Comparison of ENCODE assay signal across 8 cellular contexts in genomic region chr10:101570764-101571572, GRCh38. TPM values are rescaled to one million over a fixed set of nuclear protein-coding genes. Genes with fewer than 3 reads are reported as not detected.
A peak's percentile ranks its signal among the peaks of the same experiment; 100 is the strongest.
DNase-seq lines count a peak whose midpoint lies in the region; ATAC-seq and TF ChIP-seq lines count a peak whose summit lies in the region.

No MANE protein-coding gene starts in this region.

- DNase-seq in CD1c-positive myeloid dendritic cell (ENCODE audit: extremely low spot score) (peak; percentile 21), mammary epithelial cell (peak; percentile 11), medulla oblongata (ENCODE audit: extremely low spot score) (peak; percentile 31), NCI-H524 (lab: John Stamatoyannopoulos, UW) (no peak)
- no peak for DNase-seq in activated CD4-positive, alpha-beta T cell treated with anti-CD3 and anti-CD28 coated beads for 48 hours
- no peak for DNase-seq in activated CD8-positive, alpha-beta memory T cell treated with anti-CD3 and anti-CD28 coated beads, Interleukin-2, amount 50 U/mL, for 48 hours

- dilution Hi-C loops in mammary epithelial cell (cut with HindIII; ENCODE audit: low sequenced_read_pairs) = no loop called here

- H3K36me3 ChIP-seq in mammary epithelial cell (ENCODE audit: insufficient read depth, low read length) = no peaks in the 10 kb centered on the region

- H3K4me3 ChIP-seq in mammary epithelial cell (replicated peaks in 1 of 3; ENCODE audit: insufficient read depth in 1 of 3, low read depth in 2 of 3, low read length in 3 of 3) = peak overlapping the region; percentile 34 to 80 (median 72)

- H4K20me1 ChIP-seq in mammary epithelial cell (ENCODE audit: insufficient read depth, low read length) = no peaks in the 10 kb centered on the region

- H3K9me3 ChIP-seq in mammary epithelial cell (replicated peaks; ENCODE audit: insufficient read depth, low read length) = no peaks in the 10 kb centered on the region

- no peak overlapping the region for H3K27ac ChIP-seq in mammary epithelial cell (ENCODE audit: insufficient read depth, low read depth, low read length)

- H3K9me3 Mint-ChIP-seq in IgD-negative memory B cell = no peaks in the 10 kb centered on the region

- no peaks in the 10 kb centered on the region for H3K79me2 ChIP-seq in mammary epithelial cell (ENCODE audit: insufficient read depth, low read length)

- peaks cover 0 to 9% (median 6%) of the 10 kb centered on the region in 3 donors for H3K4me1 Mint-ChIP-seq in IgD-negative memory B cell

- H3K27me3 Mint-ChIP-seq in IgD-negative memory B cell = peaks cover 25% of the 10 kb centered on the region

- H2AFZ ChIP-seq in mammary epithelial cell (ENCODE audit: low read depth, low read length) = peak overlapping the region; percentile 96

- H3K27ac Mint-ChIP-seq in IgD-negative memory B cell = peak overlapping the region in 2 of 3 donors; percentile 31 to 73

- CTCF ChIA-PET in mammary epithelial cell (lab: Charles Lee; ENCODE audit: low non-redundant PET) = interaction anchor here (0.5 to 0.9 kb wide), 8 partner anchors 102 to 525 kb away, joined by 3 to 19 read pairs (median 4); no protein-coding TSS in a partner anchor

- intact Hi-C loops in mammary epithelial cell (cut with micrococcal nuclease) = loop anchor here (1.0 to 5.0 kb wide), 7 partner anchors 35 to 509 kb away; partner anchors contain the start of gene KAZALD1

- peaks cover 2% of the 10 kb centered on the region for H3K36me3 Mint-ChIP-seq in IgD-negative memory B cell

- in situ Hi-C loops in mammary epithelial cell (cut with MboI; ENCODE audit: low sequenced_read_pairs in 2 of 2) = loop anchor here (5.0 kb wide), 2 partner anchors 269 to 354 kb away; no protein-coding TSS in a partner anchor

- H3K9ac ChIP-seq in mammary epithelial cell (ENCODE audit: insufficient read depth, low read length) = no peak overlapping the region

- H3K4me1 ChIP-seq in mammary epithelial cell (ENCODE audit: insufficient read depth, low read length) = peaks cover 19% of the 10 kb centered on the region

- H3K4me3 Mint-ChIP-seq in IgD-negative memory B cell = peak overlapping the region; percentile 37 to 91 (median 84)

- H3K27me3 ChIP-seq in mammary epithelial cell (ENCODE audit: insufficient read depth, low read length) = no peaks in the 10 kb centered on the region

- BruUV-seq in mammary epithelial cell (replicated peaks; lab: Mats Ljungman, UMichigan) = no TSS peak

- TF ChIP-seq CTCF in mammary epithelial cell (conservative IDR thresholded peaks at IDR 0.05 in 1 of 2, IDR thresholded peaks at IDR 0.05 in 1 of 2; ENCODE audit: extremely low read depth in 1 of 2, insufficient read depth in 1 of 2, low read depth in 1 of 2, low read length in 2 of 2) = no peak

- peak overlapping the region; percentile 95 for H3K4me2 ChIP-seq in mammary epithelial cell (ENCODE audit: insufficient read depth, low read depth, low read length)

- WGBS in mammary epithelial cell (ENCODE audit: low coverage, missing lambda C conversion rate) = 49% methylated on average over 19 of the region's 22 CpGs

- ATAC-seq in HG02970 (IDR thresholded peaks at IDR 0.05; ENCODE audit: low FRiP score, unreplicated experiment) = no peak

RNA-seq across cellular contexts. Expression of gene POLL, which starts 17.1 kb away (rescaled TPM):
- 16.5 TPM for polyA plus RNA-seq in IgD-negative memory B cell
- 10 to 100 TPM; 14.7 to 30.3 TPM for total RNA-seq in mammary epithelial cell
- polyA plus RNA-seq in mammary epithelial cell = 17.7 TPM
- 40.8 TPM for polyA minus RNA-seq in mammary epithelial cell

RNA-seq across cellular contexts. Expression of gene DPCD, which starts 17.2 kb away (rescaled TPM):
- 2.2 TPM for polyA plus RNA-seq in IgD-negative memory B cell
- 10 to 100 TPM; 25.8 to 32.2 TPM for total RNA-seq in mammary epithelial cell
- polyA plus RNA-seq in mammary epithelial cell = 57.6 TPM
- 47.5 TPM for polyA minus RNA-seq in mammary epithelial cell

Comparison
In these comparisons a context has a peak if more than half of its experiments do, and no peak if none do; other contexts are left out.
1. DNase-seq: peak in CD1c-positive myeloid dendritic cell (single experiment), mammary epithelial cell (single experiment) and medulla oblongata (single experiment); none in NCI-H524 (0 of 2), activated CD4-positive, alpha-beta T cell treated with anti-CD3 and anti-CD28 coated beads for 48 hours (single experiment) and activated CD8-positive, alpha-beta memory T cell treated with anti-CD3 and anti-CD28 coated beads, Interleukin-2, amount 50 U/mL, for 48 hours (single experiment).
2. RNA of gene DPCD, which starts 17.2 kb away (polyA plus RNA-seq): 57.6 TPM in mammary epithelial cell (single experiment); 2.2 TPM in IgD-negative memory B cell (single experiment); every median in the first group is over 10 times any median in the second.